Comparison of ENCODE assay signal across 22 cellular contexts in genomic region chr2:69434753-69435152, GRCh38. TPM values are rescaled to one million over a fixed set of nuclear protein-coding genes. Genes with fewer than 3 reads are reported as not detected.
DNase-seq lines count a peak whose midpoint lies in the region; ATAC-seq, FAIRE-seq and TF ChIP-seq lines count a peak whose summit lies in the region.
"Had no signal": no experiment of that assay in that cellular context is flagged by ENCODE, and none has a peak within 500 bp of the region (broad histone marks: within the 10 kb centered on the region; RNA-seq: fewer than 3 reads in every experiment).

No MANE protein-coding gene starts in this region.

- no peak for TF ChIP-seq POLR2A in GM12878 (IDR thresholded peaks at IDR 0.05; ENCODE audit: low read depth, low read length)

- no peak for DNase-seq in CD8-positive, alpha-beta T cell
- DNase-seq in HFFc6 = no peak
- DNase-seq in GM12878 (ENCODE audit: low read depth, low spot score) = no peak
- DNase-seq in natural killer cell treated with Interleukin-12 subunit alpha and Interleukin-12 subunit beta and Interleukin-15 and Interleukin-18, amount 100 ng/mL, for 72 hours (ENCODE audit: low spot score) = no peak
- DNase-seq in effector CD8-positive, alpha-beta T cell (lab: John Stamatoyannopoulos, UW) = no peak
- DNase-seq in DMS53 treated with DMSO at 0.1 percent for 48 hours (lab: John Stamatoyannopoulos, UW; ENCODE audit: unreplicated experiment) = no peak
- DNase-seq in effector CD4-positive, alpha-beta T cell = no peak
- no peak for DNase-seq in GDM1 (lab: John Stamatoyannopoulos, UW)
- DNase-seq: amygdala, DND-41, erythroblast, hypothalamus, NCI-H1092 treated with DMSO at 0.1 percent for 48 hours, NCI-H2107, NCI-H510A, T-helper 9 cell, transverse colon had no signal

- WGBS in GM12878 (ENCODE audit: insufficient coverage, insufficient replicate concordance, low lambda C conversion rate, missing lambda C conversion rate) = 47% methylated on average over 5 of the region's 5 CpGs

- H3K79me2 ChIP-seq in GM12878 (ENCODE audit: control insufficient read depth, insufficient read depth, low read length) = peaks cover 10% of the 10 kb centered on the region

- TF ChIP-seq EP300 in GM12878 (IDR thresholded peaks at IDR 0.05; ENCODE audit: borderline replicate concordance in 1 of 2, control insufficient read depth in 1 of 2, low read depth in 2 of 2, low read length in 2 of 2) = no peak

- H3K27me3 ChIP-seq in CD8-positive, alpha-beta T cell (ENCODE audit: insufficient read depth, low read length) = no peaks in the 10 kb centered on the region
- no peaks in the 10 kb centered on the region for H3K27me3 ChIP-seq in GM12878 (replicated peaks in 1 of 2; ENCODE audit: control insufficient read depth in 2 of 2, insufficient read depth in 2 of 2, low read length in 1 of 2)
- H3K27me3 ChIP-seq: transverse colon had no signal

- ATAC-seq in CD8-positive, alpha-beta T cell = no peak
- no peak for ATAC-seq in GM12878
- ATAC-seq in natural killer cell treated with Interleukin-12 subunit alpha and Interleukin-12 subunit beta and Interleukin-15 and Interleukin-18, amount 100 ng/mL, for 72 hours = no peak

- POLR2A ChIA-PET in CD8-positive, alpha-beta T cell (lab: Charles Lee) = no interaction called here
- POLR2A ChIA-PET in GM12878 (lab: Charles Lee) = interaction anchor here (3.5 kb wide), 1 partner anchor 49 kb away, joined by 16 read pairs; the partner anchor contains the start of gene GFPT1

- SMC1A ChIA-PET in GM12878 (lab: Charles Lee; ENCODE audit: uncharacterized antibody, unreplicated experiment) = interaction anchor here (1.4 kb wide), 1 partner anchor 55 kb away, joined by 3 read pairs; no protein-coding TSS in a partner anchor

- H2AFZ ChIP-seq in GM12878 (ENCODE audit: control insufficient read depth, low read depth, low read length) = no peak overlapping the region

- H3K36me3 ChIP-seq in CD8-positive, alpha-beta T cell (ENCODE audit: insufficient read depth, low read length) = peaks cover 9% of the 10 kb centered on the region
- no peaks in the 10 kb centered on the region; a peak in 1 of 4 replicates for H3K36me3 ChIP-seq in GM12878 (ENCODE audit: control insufficient read depth in 2 of 2, insufficient read depth in 2 of 2, low read length in 1 of 2)
- H3K36me3 ChIP-seq: prostate gland had no signal

- H3K27me3 Mint-ChIP-seq in CD8-positive, alpha-beta T cell (ENCODE audit: low read depth) = no peaks in the 10 kb centered on the region
- H3K27me3 Mint-ChIP-seq in HFFc6 (ENCODE audit: insufficient read depth) = no peaks in the 10 kb centered on the region; the same call in 1 of the 2 replicates
- no peaks in the 10 kb centered on the region for H3K27me3 Mint-ChIP-seq in natural killer cell treated with Interleukin-12 subunit alpha and Interleukin-12 subunit beta and Interleukin-15 and Interleukin-18, amount 100 ng/mL, for 72 hours
- H3K27me3 Mint-ChIP-seq: stimulated activated naive CD8-positive, alpha-beta T cell treated with anti-CD3 and anti-CD28 coated beads, Interleukin-15, Interleukin-2, amounts not matched to agents 100 ng/mL and 50 ng/mL, for 24 hours had no signal

- TF ChIP-seq RAD21 in GM12878 (IDR thresholded peaks at IDR 0.05; ENCODE audit: insufficient read depth, low read depth, low read length) = no peak

- no peaks in the 10 kb centered on the region for H3K9me3 ChIP-seq in CD8-positive, alpha-beta T cell (ENCODE audit: low read length)
- no peaks in the 10 kb centered on the region for H3K9me3 ChIP-seq in GM12878 (replicated peaks; ENCODE audit: control insufficient read depth, insufficient read depth, low read length)
- H3K9me3 ChIP-seq: prostate gland, transverse colon had no signal

- H4K20me1 ChIP-seq in GM12878 (ENCODE audit: control insufficient read depth, insufficient read depth) = no peaks in the 10 kb centered on the region

- no peak overlapping the region for H3K9ac ChIP-seq in GM12878 (ENCODE audit: control insufficient read depth, insufficient read depth, low read length)

- TF ChIP-seq CTCF in CD8-positive, alpha-beta T cell (IDR thresholded peaks at IDR 0.05) = no peak
- TF ChIP-seq CTCF in HFFc6 (IDR thresholded peaks at IDR 0.05) = no peak
- TF ChIP-seq CTCF in GM12878 (IDR thresholded peaks at IDR 0.05 in 2 of 3, conservative IDR thresholded peaks at IDR 0.05 in 1 of 3; ENCODE audit: control insufficient read depth in 2 of 3, extremely low read depth in 1 of 3, insufficient read depth in 1 of 3, low read depth in 3 of 3, low read length in 3 of 3) = no peak

- H3K27ac Mint-ChIP-seq in CD8-positive, alpha-beta T cell = peak overlapping the region; percentile 41
- no peak overlapping the region for H3K27ac Mint-ChIP-seq in HFFc6
- H3K27ac Mint-ChIP-seq in natural killer cell treated with Interleukin-12 subunit alpha and Interleukin-12 subunit beta and Interleukin-15 and Interleukin-18, amount 100 ng/mL, for 72 hours = peak overlapping the region in 1 of 2 donors; percentile 15
- H3K27ac Mint-ChIP-seq: stimulated activated naive CD8-positive, alpha-beta T cell treated with anti-CD3 and anti-CD28 coated beads, Interleukin-15, Interleukin-2, amounts not matched to agents 100 ng/mL and 50 ng/mL, for 24 hours had no signal

- in situ Hi-C loops in GM12878 (cut with MboI) = no loop called here

- H3K4me1 ChIP-seq in CD8-positive, alpha-beta T cell (ENCODE audit: insufficient read depth, low read length) = peaks cover 23% of the 10 kb centered on the region
- peaks cover 9% of the 10 kb centered on the region; the same call in 1 of the 2 replicates for H3K4me1 ChIP-seq in GM12878 (ENCODE audit: control insufficient read depth, insufficient read depth, low read length)
- H3K4me1 ChIP-seq: prostate gland had no signal

- FAIRE-seq in GM12878 (lab: Jason Lieb, UNC) = no peak
- FAIRE-seq: frontal cortex, H54 had no signal

- peaks cover 47% of the 10 kb centered on the region for H3K4me1 Mint-ChIP-seq in CD8-positive, alpha-beta T cell (ENCODE audit: low read depth)
- peaks cover 26% of the 10 kb centered on the region for H3K4me1 Mint-ChIP-seq in HFFc6 (ENCODE audit: low read depth)
- H3K4me1 Mint-ChIP-seq in natural killer cell treated with Interleukin-12 subunit alpha and Interleukin-12 subunit beta and Interleukin-15 and Interleukin-18, amount 100 ng/mL, for 72 hours (ENCODE audit: low read depth in 2 of 2) = peaks cover 22 to 27% of the 10 kb centered on the region in 2 donors

- intact Hi-C loops in CD8-positive, alpha-beta T cell (cut with DNase I, micrococcal nuclease) = no loop called here
- intact Hi-C loops in GM12878 (cut with micrococcal nuclease; ENCODE audit: unreplicated experiment) = loop anchor here (5.0 kb wide), 1 partner anchor 113 kb away; no protein-coding TSS in a partner anchor

- peaks cover 23% of the 10 kb centered on the region for H3K36me3 Mint-ChIP-seq in CD8-positive, alpha-beta T cell
- peaks cover 14% of the 10 kb centered on the region for H3K36me3 Mint-ChIP-seq in HFFc6 (ENCODE audit: low read depth)
- no peaks in the 10 kb centered on the region for H3K36me3 Mint-ChIP-seq in natural killer cell treated with Interleukin-12 subunit alpha and Interleukin-12 subunit beta and Interleukin-15 and Interleukin-18, amount 100 ng/mL, for 72 hours

- H3K4me3 ChIP-seq in CD8-positive, alpha-beta T cell (ENCODE audit: low read depth, low read length) = no peak overlapping the region
- H3K4me3 ChIP-seq in GM12878 = no peak overlapping the region
- H3K4me3 ChIP-seq: prostate gland, transverse colon had no signal

- H3K4me2 ChIP-seq in GM12878 (ENCODE audit: control insufficient read depth, insufficient read depth) = peak overlapping the region; percentile 56

- H3K9me3 Mint-ChIP-seq in CD8-positive, alpha-beta T cell = peaks cover 6% of the 10 kb centered on the region
- H3K9me3 Mint-ChIP-seq in HFFc6 = peaks cover 8% of the 10 kb centered on the region
- peaks cover 5% of the 10 kb centered on the region for H3K9me3 Mint-ChIP-seq in natural killer cell treated with Interleukin-12 subunit alpha and Interleukin-12 subunit beta and Interleukin-15 and Interleukin-18, amount 100 ng/mL, for 72 hours

- no TSS peak for BruUV-seq in GM12878 (replicated peaks; lab: Mats Ljungman, UMichigan)

- no peak overlapping the region for H3K27ac ChIP-seq in CD8-positive, alpha-beta T cell (ENCODE audit: low read depth, low read length)
- H3K27ac ChIP-seq in GM12878 (ENCODE audit: control insufficient read depth, insufficient read depth) = no peak overlapping the region
- H3K27ac ChIP-seq: prostate gland, RWPE1 had no signal

- CTCF ChIA-PET in CD8-positive, alpha-beta T cell (lab: Charles Lee) = no interaction called here
- CTCF ChIA-PET in GM12878 (lab: Yijun Ruan, JAX) = interaction anchor here (0.6 to 4.1 kb wide), 2 partner anchors 19 to 58 kb away, joined by 3 to 24 read pairs; no protein-coding TSS in a partner anchor

- no peak overlapping the region for H3K4me3 Mint-ChIP-seq in CD8-positive, alpha-beta T cell
- 0 out of 2 replicates have a peak overlapping the region, but pooled peaks have one; percentile 19 for H3K4me3 Mint-ChIP-seq in HFFc6
- H3K4me3 Mint-ChIP-seq in natural killer cell treated with Interleukin-12 subunit alpha and Interleukin-12 subunit beta and Interleukin-15 and Interleukin-18, amount 100 ng/mL, for 72 hours = peak overlapping the region; percentile 23

- RAD21 ChIA-PET in GM12878 (lab: Charles Lee; ENCODE audit: unreplicated experiment) = interaction anchor here (3.7 kb wide), 1 partner anchor 57 kb away, joined by 27 read pairs; no protein-coding TSS in a partner anchor

RNA-seq across cellular contexts. Expression of gene NFU1, which starts 2.5 kb away (rescaled TPM):
- total RNA-seq in CD8-positive, alpha-beta T cell = 10 to 100 TPM; 28.4 to 33.8 TPM
- 10 to 100 TPM; 60.8 to 76.4 (median 71.6) TPM for total RNA-seq in HFFc6 (2021; fragmentation: NEBNext Ultra II Directional; extraction: Animal tissue kit (Norgen Biotek cat#: 25700))
- total RNA-seq in GM12878 (2013; cell fraction: nucleolus; rRNA removed) = 8.7 and 12.0 TPM in 2 replicates
- total RNA-seq in GM12878 (2014; rRNA removed) (27.3 and 35.4 TPM in 2 replicates), GM12878 (2014; rRNA removed; fragmentation: Illumina TruSeq; extraction: Trizol) (45.0 and 45.6 TPM in 2 replicates), GM12878 (2021) (32.7 and 36.5 TPM in 2 replicates)
- polyA plus RNA-seq in GM12878 (2011; ENCODE audit: low read depth) = 21.9 TPM
- polyA plus RNA-seq in GM12878 (2011; rRNA removed) (41.5 and 75.1 TPM in 2 replicates), GM12878 (2014; fragmentation: Illumina TruSeq; extraction: Trizol) (37.2 and 45.5 TPM in 2 replicates), GM12878 (2014; fragmentation: Nextera tagmentation; extraction: Ambion mirVana) (10 to 100 TPM; 38.5 to 61.2 TPM), GM12878 (2014; rRNA removed) (33.7 and 41.6 TPM in 2 replicates), GM12878 (2016; fragmentation: Nextera tagmentation; extraction: Ambion mirVana) (10 to 100 TPM; 84.0 to 86.0 TPM)
- 14.5 and 15.2 TPM in 2 replicates for polyA plus RNA-seq in GM12878 (2011; cell fraction: cytosol; rRNA removed)
- 12.0 and 13.0 TPM in 2 replicates for polyA plus RNA-seq in GM12878 (2011; cell fraction: nucleus; rRNA removed)
- 34.0 and 34.9 TPM in 2 replicates for polyA plus RNA-seq in GM12878 (2012)
- polyA minus RNA-seq in GM12878 (2011; rRNA and poly(A)+ RNA removed) = 8.4 and 11.3 TPM in 2 replicates
- 3.1 and 6.0 TPM in 2 replicates for polyA minus RNA-seq in GM12878 (2011; cell fraction: cytosol; rRNA and poly(A)+ RNA removed)
- polyA minus RNA-seq in GM12878 (2011; cell fraction: nucleus; rRNA and poly(A)+ RNA removed) = 3.4 and 4.3 TPM in 2 replicates
- total RNA-seq in natural killer cell treated with Interleukin-12 subunit alpha and Interleukin-12 subunit beta and Interleukin-15 and Interleukin-18, amount 100 ng/mL, for 72 hours = 10 to 100 TPM; 25.3 to 34.6 TPM

RNA-seq across cellular contexts. Expression of gene GFPT1, which starts 47.7 kb away (rescaled TPM):
- 10 to 100 TPM; 26.5 to 30.9 TPM for total RNA-seq in CD8-positive, alpha-beta T cell
- 100 to 1,000 TPM in 1 of 6 experiments, 10 to 100 TPM in 5; 74.6 to 106 (median 88.4) TPM for total RNA-seq in HFFc6 (2021; fragmentation: NEBNext Ultra II Directional; extraction: Animal tissue kit (Norgen Biotek cat#: 25700))
- 29.2 and 30.2 TPM in 2 replicates for total RNA-seq in GM12878 (2013; cell fraction: nucleolus; rRNA removed)
- total RNA-seq in GM12878 (2014; rRNA removed) (23.8 and 28.2 TPM in 2 replicates), GM12878 (2014; rRNA removed; fragmentation: Illumina TruSeq; extraction: Trizol) (28.4 and 29.7 TPM in 2 replicates), GM12878 (2021) (46.8 and 53.9 TPM in 2 replicates)
- 14.1 TPM for polyA plus RNA-seq in GM12878 (2011; ENCODE audit: low read depth)
- polyA plus RNA-seq in GM12878 (2011; rRNA removed) (20.5 and 34.1 TPM in 2 replicates), GM12878 (2014; fragmentation: Illumina TruSeq; extraction: Trizol) (25.1 and 32.6 TPM in 2 replicates), GM12878 (2014; fragmentation: Nextera tagmentation; extraction: Ambion mirVana) (10 to 100 TPM; 10.1 to 13.0 TPM), GM12878 (2014; rRNA removed) (14.6 and 17.4 TPM in 2 replicates), GM12878 (2016; fragmentation: Nextera tagmentation; extraction: Ambion mirVana) (10 to 100 TPM; 81.9 to 95.2 TPM)
- 10.2 and 15.1 TPM in 2 replicates for polyA plus RNA-seq in GM12878 (2011; cell fraction: cytosol; rRNA removed)
- 8.4 and 11.9 TPM in 2 replicates for polyA plus RNA-seq in GM12878 (2011; cell fraction: nucleus; rRNA removed)
- 19.4 and 24.3 TPM in 2 replicates for polyA plus RNA-seq in GM12878 (2012)
- polyA minus RNA-seq in GM12878 (2011; rRNA and poly(A)+ RNA removed) = 22.9 and 30.2 TPM in 2 replicates
- polyA minus RNA-seq in GM12878 (2011; cell fraction: cytosol; rRNA and poly(A)+ RNA removed) = 15.3 and 19.4 TPM in 2 replicates
- polyA minus RNA-seq in GM12878 (2011; cell fraction: nucleus; rRNA and poly(A)+ RNA removed) = 6.9 and 10.6 TPM in 2 replicates
- total RNA-seq in natural killer cell treated with Interleukin-12 subunit alpha and Interleukin-12 subunit beta and Interleukin-15 and Interleukin-18, amount 100 ng/mL, for 72 hours = 10 to 100 TPM; 46.7 to 50.5 TPM
